ENCODE assay signal across 8 cellular contexts in genomic region chr4:42397256-42397634, GRCh38. TPM values are rescaled to one million over a fixed set of nuclear protein-coding genes. Genes with fewer than 3 reads are reported as not detected.
A peak's percentile ranks its signal among the peaks of the same experiment; 100 is the strongest.
DNase-seq lines count a peak whose midpoint lies in the region; ATAC-seq and TF ChIP-seq lines count a peak whose summit lies in the region.

Gene SHISA3 (plus strand): TSS chr4:42397488. CDS start chr4:42398057, 569 bp downstream.

- intact Hi-C loops in colonic mucosa (cut with DNase I): no loop called here
- intact Hi-C loops in aorta (cut with DNase I): no loop called here

- H3K18ac ChIP-seq in mesendoderm (ENCODE audit: low read length): peak within 1 kb of the TSS; percentile 34

- no peak within 1 kb of the TSS for H2BK120ac ChIP-seq in mesendoderm (ENCODE audit: low read depth, low read length)

- H3K79me2 ChIP-seq in mesendoderm (ENCODE audit: control insufficient read depth, insufficient read depth, low read length): no peaks in the 10 kb centered on the region

- peak; percentile 38 for DNase-seq in HEK293T (ENCODE audit: extremely low spot score)
- peak; percentile 27 to 46 for DNase-seq in NOMO-1 (lab: John Stamatoyannopoulos, UW; ENCODE audit: unreplicated experiment in 2 of 2)
- DNase-seq in colonic mucosa: peak; percentile 25
- peak; percentile 87 for DNase-seq in mesendoderm
- peak in 1 of 2 donors; percentile 51 for DNase-seq in aorta
- DNase-seq in HuH-7.5 (ENCODE audit: low spot score): no peak
- no peak for DNase-seq in activated effector memory CD4-positive, alpha-beta T cell treated with anti-CD3 and anti-CD28 coated beads, Interleukin-2, amount 50 U/mL, for 16 hours

- H3K4me2 ChIP-seq in mesendoderm (ENCODE audit: low read length): peak within 1 kb of the TSS; percentile 99

- no peak within 1 kb of the TSS for H3K4ac ChIP-seq in mesendoderm (ENCODE audit: low read depth, low read length)

- no peaks in the 10 kb centered on the region for H3K9me3 ChIP-seq in colonic mucosa
- H3K9me3 ChIP-seq in aorta (ENCODE audit: control insufficient read depth, low read length): no peaks in the 10 kb centered on the region

- H4K5ac ChIP-seq in mesendoderm (ENCODE audit: low read length): no peak within 1 kb of the TSS

- no peak within 1 kb of the TSS for H3K27ac ChIP-seq in colonic mucosa
- no peak within 1 kb of the TSS for H3K27ac ChIP-seq in mesendoderm (ENCODE audit: low read depth, low read length)
- H3K27ac ChIP-seq in aorta (ENCODE audit: low read depth in 1 of 2, low read length in 2 of 2): no peak within 1 kb of the TSS

- no peak within 1 kb of the TSS for H2AK5ac ChIP-seq in mesendoderm (ENCODE audit: low read length)

- H3K4me1 ChIP-seq in colonic mucosa (peaks cover 13% of the 10 kb centered on the region), mesendoderm (ENCODE audit: control insufficient read depth, low read depth, low read length) (peaks cover 8% of the 10 kb centered on the region), aorta (ENCODE audit: control insufficient read depth in 1 of 2, insufficient read depth in 2 of 2, low read length in 2 of 2) (no peaks in the 10 kb centered on the region)

- H3K27me3 ChIP-seq in colonic mucosa (peaks cover 48% of the 10 kb centered on the region), mesendoderm (ENCODE audit: insufficient read depth, low read length, poor library complexity) (peaks cover 17% of the 10 kb centered on the region), aorta (ENCODE audit: control insufficient read depth in 1 of 2, insufficient read depth in 2 of 2, low read length in 1 of 2) (peaks cover 0 to 3% of the 10 kb centered on the region in 2 donors)

- H3K23ac ChIP-seq in mesendoderm (ENCODE audit: low read length): peak within 1 kb of the TSS; percentile 48

- H2BK5ac ChIP-seq in mesendoderm (ENCODE audit: low read length): no peak within 1 kb of the TSS

- no CpG with 5 or more reads among the region's 31 CpGs for WGBS in mesendoderm (ENCODE audit: extremely low coverage, insufficient coverage, low lambda C conversion rate)
- 1% methylated on average over 21 to 31 of the region's 31 CpGs for WGBS in aorta, 2 donors

- no peak within 1 kb of the TSS for H2BK15ac ChIP-seq in mesendoderm (replicated peaks; ENCODE audit: low read depth)

- peak within 1 kb of the TSS; percentile 36 for H3K4me3 ChIP-seq in colonic mucosa
- peak within 1 kb of the TSS; percentile 26 for H3K4me3 ChIP-seq in mesendoderm (ENCODE audit: low read length)
- peak within 1 kb of the TSS; percentile 20 to 27 for H3K4me3 ChIP-seq in aorta (ENCODE audit: low read length in 2 of 2)

- H4K8ac ChIP-seq in mesendoderm (ENCODE audit: low read depth, low read length): no peak within 1 kb of the TSS

- no peak within 1 kb of the TSS for H3K9ac ChIP-seq in colonic mucosa (ENCODE audit: low read depth in 2 of 2, low read length in 2 of 2)
- H3K9ac ChIP-seq in mesendoderm (ENCODE audit: low read length): peak within 1 kb of the TSS; percentile 71

- H3K79me1 ChIP-seq in mesendoderm (ENCODE audit: low read length): no peaks in the 10 kb centered on the region

- no peak for TF ChIP-seq CTCF in colonic mucosa (IDR thresholded peaks at IDR 0.05)

- POLR2A ChIA-PET in HEK293T (lab: Yijun Ruan, JAX): no interaction called here

- peak; percentile 47 for ATAC-seq in GM18498 (IDR thresholded peaks at IDR 0.05; ENCODE audit: unreplicated experiment)
- ATAC-seq in aorta (ENCODE audit: low FRiP score): peak; percentile 51

- CTCF ChIA-PET in HEK293T (lab: Yijun Ruan, JAX): no interaction called here

- H3K36me3 ChIP-seq in colonic mucosa (no peaks in the 10 kb centered on the region), mesendoderm (ENCODE audit: control insufficient read depth, insufficient read depth, low read length) (no peaks in the 10 kb centered on the region), aorta (ENCODE audit: control insufficient read depth in 1 of 2, insufficient read depth in 2 of 2, low read length in 1 of 2) (no peaks in the 10 kb centered on the region)

- peak within 1 kb of the TSS; percentile 92 for H3K56ac ChIP-seq in mesendoderm (ENCODE audit: low read length)

TF ChIP-seq in HEK293T, 16 proteins besides CTCF, POLR2A, EP300 and RAD21:
- no peak for TF ChIP-seq BHLHE40 (IDR thresholded peaks at IDR 0.05; ENCODE audit: borderline replicate concordance)
- TF ChIP-seq ARNT (IDR thresholded peaks at IDR 0.05): no peak
- TF ChIP-seq L3MBTL2 (conservative IDR thresholded peaks at IDR 0.05): no peak
- TF ChIP-seq SP1 (IDR thresholded peaks at IDR 0.05): no peak
- TF ChIP-seq ZNF384 (IDR thresholded peaks at IDR 0.05): no peak
- TF ChIP-seq CTBP1 (IDR thresholded peaks at IDR 0.05; ENCODE audit: borderline replicate concordance): no peak
- no peak for TF ChIP-seq LEF1 (IDR thresholded peaks at IDR 0.05; ENCODE audit: borderline replicate concordance)
- TF ChIP-seq ELF4 (IDR thresholded peaks at IDR 0.05): no peak
- no peak for TF ChIP-seq TARDBP (IDR thresholded peaks at IDR 0.05)
- TF ChIP-seq HDGF (IDR thresholded peaks at IDR 0.05; ENCODE audit: borderline replicate concordance): no peak
- no peak for TF ChIP-seq FOXA1 (IDR thresholded peaks at IDR 0.05)
- no peak for TF ChIP-seq FOXK2 (IDR thresholded peaks at IDR 0.05)
- no peak for TF ChIP-seq NFRKB (IDR thresholded peaks at IDR 0.05)

RNA-seq across cellular contexts. Expression of gene SHISA3, which starts in this region (rescaled TPM):
- 1 to 10 TPM in 1 of 2 donors, under 1 TPM in 1; 0.86 to 1.1 TPM for total RNA-seq in colonic mucosa
- polyA plus RNA-seq in mesendoderm (2013, experiment 1 of 2): 0.86 TPM
- 0.78 TPM for polyA plus RNA-seq in mesendoderm (2013, experiment 2 of 2)
- 1 to 10 TPM; 2.1 to 5.5 TPM for total RNA-seq in aorta
- polyA plus RNA-seq in aorta: 1 to 10 TPM; 3.3 to 3.6 TPM

Comparison
In these comparisons a context has a peak if more than half of its experiments do, and no peak if none do; other contexts are left out.
1. DNase-seq: peak in HEK293T (single experiment), NOMO-1 (2 of 2), colonic mucosa (single experiment) and mesendoderm (single experiment); none in HuH-7.5 (single experiment) and activated effector memory CD4-positive, alpha-beta T cell treated with anti-CD3 and anti-CD28 coated beads, Interleukin-2, amount 50 U/mL, for 16 hours (single experiment).
2. Peak in every context shown above with its lines, with median percentiles within 50 percentile points of each other: H3K4me3 ChIP-seq.